12 cellular contexts compared by ENCODE assay signal in the genomic region with DNA sequence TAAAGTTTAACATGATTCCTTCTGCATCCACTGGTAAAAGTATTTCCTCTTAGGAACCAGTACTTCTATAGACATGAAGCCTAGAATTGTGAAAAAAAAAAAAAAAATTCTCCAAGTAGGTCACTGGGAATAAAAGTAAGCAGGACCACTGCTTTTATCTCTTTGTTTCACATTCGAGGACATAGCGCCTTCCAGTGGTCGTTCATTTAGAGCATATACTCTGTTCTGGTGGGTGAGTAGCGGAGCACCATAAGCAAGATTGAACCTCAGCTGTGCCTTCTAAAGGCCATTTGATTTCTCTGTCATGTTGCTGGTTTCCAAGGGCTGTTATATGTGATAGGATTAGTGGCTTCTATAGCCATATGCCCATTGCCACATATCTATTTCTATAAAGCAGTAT.
DNase-seq lines count a peak whose midpoint lies in the region; ATAC-seq and TF ChIP-seq lines count a peak whose summit lies in the region.
"Had no signal": no experiment of that assay in that cellular context is flagged by ENCODE, and none has a peak within 500 bp of the region (broad histone marks: within the 10 kb centered on the region; RNA-seq: fewer than 3 reads in every experiment).

No MANE protein-coding gene starts in this region.

- CTCF ChIA-PET in activated CD4-positive, alpha-beta memory T cell treated with anti-CD3 and anti-CD28 coated beads for 36 hours (lab: Charles Lee), result no interaction called here
- CTCF ChIA-PET in activated CD4-positive, alpha-beta memory T cell treated with anti-CD3 and anti-CD28 coated beads, Interleukin-2, amount 10 ng/mL, durations not matched to agents 7 days and 5 days (lab: Charles Lee), result no interaction called here

- no peak for ATAC-seq in GM21619 (IDR thresholded peaks at IDR 0.05; ENCODE audit: unreplicated experiment)
- ATAC-seq in HG03175 (IDR thresholded peaks at IDR 0.05; ENCODE audit: unreplicated experiment), result no peak
- ATAC-seq: activated naive CD8-positive, alpha-beta T cell treated with anti-CD3 and anti-CD28 coated beads, Interleukin-2, amount 50 U/mL, for 24 hours; effector memory CD8-positive, alpha-beta T cell had no signal

- intact Hi-C loops in activated CD4-positive, alpha-beta memory T cell treated with anti-CD3 and anti-CD28 coated beads for 36 hours (cut with micrococcal nuclease), result loop anchor here (5.0 kb wide), 1 partner anchor 641 kb away; no protein-coding TSS in a partner anchor

- H3K9me3 Mint-ChIP-seq in activated CD4-positive, alpha-beta memory T cell treated with anti-CD3 and anti-CD28 coated beads for 36 hours, result no peaks in the 10 kb centered on the region
- H3K9me3 Mint-ChIP-seq in activated CD4-positive, alpha-beta memory T cell treated with anti-CD3 and anti-CD28 coated beads, Interleukin-2, amount 10 ng/mL, durations not matched to agents 7 days and 5 days, result no peaks in the 10 kb centered on the region
- H3K9me3 Mint-ChIP-seq in endothelial cell (ENCODE audit: unreplicated experiment) (no peaks in the 10 kb centered on the region), progenitor cell of endocrine pancreas (ENCODE audit: low read depth) (no peaks in the 10 kb centered on the region)
- H3K9me3 Mint-ChIP-seq: activated CD4-positive, alpha-beta T cell treated with anti-CD3 and anti-CD28 coated beads, Interleukin-2, amount 10 ng/mL, durations not matched to agents 7 days and 5 days had no signal

- TF ChIP-seq CTCF in endothelial cell (IDR thresholded peaks at IDR 0.05; ENCODE audit: unreplicated experiment), result no peak
- peak; percentile 57 for TF ChIP-seq CTCF in progenitor cell of endocrine pancreas (IDR thresholded peaks at IDR 0.05; ENCODE audit: unreplicated experiment)

- no peak overlapping the region for H3K4me3 Mint-ChIP-seq in activated CD4-positive, alpha-beta memory T cell treated with anti-CD3 and anti-CD28 coated beads for 36 hours
- H3K4me3 Mint-ChIP-seq in activated CD4-positive, alpha-beta memory T cell treated with anti-CD3 and anti-CD28 coated beads, Interleukin-2, amount 10 ng/mL, durations not matched to agents 7 days and 5 days, result no peak overlapping the region
- H3K4me3 Mint-ChIP-seq in endothelial cell (ENCODE audit: unreplicated experiment), result no peak overlapping the region
- H3K4me3 Mint-ChIP-seq in progenitor cell of endocrine pancreas (ENCODE audit: low read depth), result no peak overlapping the region
- H3K4me3 Mint-ChIP-seq: activated CD4-positive, alpha-beta T cell treated with anti-CD3 and anti-CD28 coated beads, Interleukin-2, amount 10 ng/mL, durations not matched to agents 7 days and 5 days; activated naive CD8-positive, alpha-beta T cell treated with anti-CD3 and anti-CD28 coated beads, Interleukin-2, amount 50 U/mL, for 24 hours; effector memory CD8-positive, alpha-beta T cell had no signal

- peak; percentile 11 for DNase-seq in activated CD4-positive, alpha-beta memory T cell treated with anti-CD3 and anti-CD28 coated beads for 36 hours
- no peak for DNase-seq in activated CD4-positive, alpha-beta memory T cell treated with anti-CD3 and anti-CD28 coated beads, Interleukin-2, amount 10 ng/mL, durations not matched to agents 7 days and 5 days
- peak; percentile 2 for DNase-seq in M059J (ENCODE audit: low read depth)
- DNase-seq in endothelial cell (ENCODE audit: low spot score), result peak; percentile 54
- no peak for DNase-seq in progenitor cell of endocrine pancreas (ENCODE audit: low spot score, unreplicated experiment)
- no peak for DNase-seq in stimulated activated CD4-positive, alpha-beta T cell treated with anti-CD3 and anti-CD28 coated beads, Interleukin-12 subunit alpha, Interleukin-12 subunit beta, amount 100 ng/mL, for 4 hours
- DNase-seq: activated CD4-positive, alpha-beta T cell treated with anti-CD3 and anti-CD28 coated beads, Interleukin-2, amount 10 ng/mL, durations not matched to agents 7 days and 5 days; activated naive CD8-positive, alpha-beta T cell treated with anti-CD3 and anti-CD28 coated beads, Interleukin-2, amount 50 U/mL, for 24 hours; effector memory CD8-positive, alpha-beta T cell; NCI-H2081 had no signal

- H3K27me3 Mint-ChIP-seq in activated CD4-positive, alpha-beta memory T cell treated with anti-CD3 and anti-CD28 coated beads for 36 hours, result no peaks in the 10 kb centered on the region
- no peaks in the 10 kb centered on the region for H3K27me3 Mint-ChIP-seq in activated CD4-positive, alpha-beta memory T cell treated with anti-CD3 and anti-CD28 coated beads, Interleukin-2, amount 10 ng/mL, durations not matched to agents 7 days and 5 days
- H3K27me3 Mint-ChIP-seq in endothelial cell (ENCODE audit: unreplicated experiment) (peaks cover 2% of the 10 kb centered on the region), progenitor cell of endocrine pancreas (no peaks in the 10 kb centered on the region)
- H3K27me3 Mint-ChIP-seq: activated CD4-positive, alpha-beta T cell treated with anti-CD3 and anti-CD28 coated beads, Interleukin-2, amount 10 ng/mL, durations not matched to agents 7 days and 5 days; activated naive CD8-positive, alpha-beta T cell treated with anti-CD3 and anti-CD28 coated beads, Interleukin-2, amount 50 U/mL, for 24 hours; effector memory CD8-positive, alpha-beta T cell had no signal

- H3K36me3 Mint-ChIP-seq in activated CD4-positive, alpha-beta memory T cell treated with anti-CD3 and anti-CD28 coated beads for 36 hours, result no peaks in the 10 kb centered on the region
- no peaks in the 10 kb centered on the region for H3K36me3 Mint-ChIP-seq in activated CD4-positive, alpha-beta memory T cell treated with anti-CD3 and anti-CD28 coated beads, Interleukin-2, amount 10 ng/mL, durations not matched to agents 7 days and 5 days (ENCODE audit: low read depth)
- H3K36me3 Mint-ChIP-seq in endothelial cell (ENCODE audit: low read depth, unreplicated experiment), result no peaks in the 10 kb centered on the region
- H3K36me3 Mint-ChIP-seq in progenitor cell of endocrine pancreas (ENCODE audit: insufficient read depth), result no peaks in the 10 kb centered on the region

- no peaks in the 10 kb centered on the region for H3K4me1 Mint-ChIP-seq in activated CD4-positive, alpha-beta memory T cell treated with anti-CD3 and anti-CD28 coated beads for 36 hours (ENCODE audit: low read depth)
- H3K4me1 Mint-ChIP-seq in activated CD4-positive, alpha-beta memory T cell treated with anti-CD3 and anti-CD28 coated beads, Interleukin-2, amount 10 ng/mL, durations not matched to agents 7 days and 5 days, result no peaks in the 10 kb centered on the region
- H3K4me1 Mint-ChIP-seq in endothelial cell (ENCODE audit: unreplicated experiment) (peaks cover 3% of the 10 kb centered on the region), progenitor cell of endocrine pancreas (ENCODE audit: low read depth) (no peaks in the 10 kb centered on the region)
- H3K4me1 Mint-ChIP-seq: activated CD4-positive, alpha-beta T cell treated with anti-CD3 and anti-CD28 coated beads, Interleukin-2, amount 10 ng/mL, durations not matched to agents 7 days and 5 days; activated naive CD8-positive, alpha-beta T cell treated with anti-CD3 and anti-CD28 coated beads, Interleukin-2, amount 50 U/mL, for 24 hours had no signal

- H3K27ac Mint-ChIP-seq in activated CD4-positive, alpha-beta memory T cell treated with anti-CD3 and anti-CD28 coated beads for 36 hours, result no peak overlapping the region
- H3K27ac Mint-ChIP-seq in activated CD4-positive, alpha-beta memory T cell treated with anti-CD3 and anti-CD28 coated beads, Interleukin-2, amount 10 ng/mL, durations not matched to agents 7 days and 5 days, result no peak overlapping the region
- no peak overlapping the region for H3K27ac Mint-ChIP-seq in endothelial cell (ENCODE audit: unreplicated experiment)
- no peak overlapping the region for H3K27ac Mint-ChIP-seq in progenitor cell of endocrine pancreas
- H3K27ac Mint-ChIP-seq: activated CD4-positive, alpha-beta T cell treated with anti-CD3 and anti-CD28 coated beads, Interleukin-2, amount 10 ng/mL, durations not matched to agents 7 days and 5 days; activated naive CD8-positive, alpha-beta T cell treated with anti-CD3 and anti-CD28 coated beads, Interleukin-2, amount 50 U/mL, for 24 hours; effector memory CD8-positive, alpha-beta T cell had no signal

- POLR2A ChIA-PET in activated CD4-positive, alpha-beta memory T cell treated with anti-CD3 and anti-CD28 coated beads for 36 hours (lab: Charles Lee), result no interaction called here
- POLR2A ChIA-PET in activated CD4-positive, alpha-beta memory T cell treated with anti-CD3 and anti-CD28 coated beads, Interleukin-2, amount 10 ng/mL, durations not matched to agents 7 days and 5 days (lab: Charles Lee), result no interaction called here

Comparison
In these comparisons a context has a peak if more than half of its experiments do, and no peak if none do; other contexts are left out.
1. DNase-seq: peak in activated CD4-positive, alpha-beta memory T cell treated with anti-CD3 and anti-CD28 coated beads for 36 hours (single experiment), M059J (single experiment) and endothelial cell (single experiment); none in activated CD4-positive, alpha-beta memory T cell treated with anti-CD3 and anti-CD28 coated beads, Interleukin-2, amount 10 ng/mL, durations not matched to agents 7 days and 5 days (single experiment), progenitor cell of endocrine pancreas (single experiment) and stimulated activated CD4-positive, alpha-beta T cell treated with anti-CD3 and anti-CD28 coated beads, Interleukin-12 subunit alpha, Interleukin-12 subunit beta, amount 100 ng/mL, for 4 hours (single experiment).